In genomic region chr15:43103939-43104338, GRCh38 we compare ENCODE assay signal across 17 cellular contexts. TPM values are rescaled to one million over a fixed set of nuclear protein-coding genes. Genes with fewer than 3 reads are reported as not detected.
DNase-seq lines count a peak whose midpoint lies in the region; ATAC-seq and TF ChIP-seq lines count a peak whose summit lies in the region.
"Had no signal": no experiment of that assay in that cellular context is flagged by ENCODE, and none has a peak within 500 bp of the region (broad histone marks: within the 10 kb centered on the region; RNA-seq: fewer than 3 reads in every experiment).

No MANE protein-coding gene starts in this region.

- no peak for ATAC-seq in activated naive CD8-positive, alpha-beta T cell treated with anti-CD3 and anti-CD28 coated beads, Interleukin-2, amount 10 ng/mL, durations not matched to agents 7 days and 5 days (ENCODE audit: low read depth)
- ATAC-seq in upper lobe of right lung: no peak
- no peak for ATAC-seq in HG02588 (IDR thresholded peaks at IDR 0.05; ENCODE audit: unreplicated experiment)
- ATAC-seq in GM21423 (IDR thresholded peaks at IDR 0.05; ENCODE audit: unreplicated experiment): no peak
- ATAC-seq: activated CD4-positive, CD25-positive, alpha-beta regulatory T cell treated with anti-CD3 and anti-CD28 coated beads, Interleukin-2, amount 50 U/mL, for 24 hours; pancreas had no signal

- H3K27me3 Mint-ChIP-seq in activated naive CD8-positive, alpha-beta T cell: peaks cover 2% of the 10 kb centered on the region
- H3K27me3 Mint-ChIP-seq in activated naive CD8-positive, alpha-beta T cell treated with anti-CD3 and anti-CD28 coated beads for 36 hours: no peaks in the 10 kb centered on the region
- H3K27me3 Mint-ChIP-seq in activated naive CD8-positive, alpha-beta T cell treated with anti-CD3 and anti-CD28 coated beads, Interleukin-2, amount 10 ng/mL, durations not matched to agents 7 days and 5 days: no peaks in the 10 kb centered on the region

- no peak for DNase-seq in activated naive CD8-positive, alpha-beta T cell treated with anti-CD3 and anti-CD28 coated beads for 36 hours
- no peak for DNase-seq in activated naive CD8-positive, alpha-beta T cell treated with anti-CD3 and anti-CD28 coated beads, Interleukin-2, amount 10 ng/mL, durations not matched to agents 7 days and 5 days
- no peak for DNase-seq in upper lobe of right lung
- DNase-seq in GM20000 (ENCODE audit: low spot score): no peak
- DNase-seq: brain microvascular endothelial cell; head of caudate nucleus; left ventricle myocardium inferior; NCI-H1092 treated with DMSO at 0.1 percent for 48 hours; NCI-H446; pancreas; stimulated activated CD8-positive, alpha-beta memory T cell treated with anti-CD3 and anti-CD28 coated beads, Interleukin-4, amount 100 ng/mL, for 48 hours had no signal

- H3K36me3 ChIP-seq in muscle layer of duodenum (ENCODE audit: control insufficient read depth in 1 of 2, insufficient read depth in 2 of 2, low read length in 2 of 2): peaks cover 5% of the 10 kb centered on the region in 2 donors
- H3K36me3 ChIP-seq in upper lobe of right lung: peaks cover 16% of the 10 kb centered on the region
- H3K36me3 ChIP-seq: pancreas had no signal

- peak overlapping the region; percentile 54 for H3K27ac ChIP-seq in muscle layer of duodenum (ENCODE audit: low read length)
- peak overlapping the region; percentile 93 for H3K27ac ChIP-seq in upper lobe of right lung
- H3K27ac ChIP-seq: brain microvascular endothelial cell, left ventricle myocardium inferior, pancreas, RWPE1 had no signal

- no peaks in the 10 kb centered on the region for H3K9me3 Mint-ChIP-seq in activated naive CD8-positive, alpha-beta T cell (ENCODE audit: low read depth)
- H3K9me3 Mint-ChIP-seq in activated naive CD8-positive, alpha-beta T cell treated with anti-CD3 and anti-CD28 coated beads for 36 hours: no peaks in the 10 kb centered on the region
- no peaks in the 10 kb centered on the region for H3K9me3 Mint-ChIP-seq in activated naive CD8-positive, alpha-beta T cell treated with anti-CD3 and anti-CD28 coated beads, Interleukin-2, amount 10 ng/mL, durations not matched to agents 7 days and 5 days

- no peak overlapping the region for H3K27ac Mint-ChIP-seq in activated naive CD8-positive, alpha-beta T cell
- H3K27ac Mint-ChIP-seq in activated naive CD8-positive, alpha-beta T cell treated with anti-CD3 and anti-CD28 coated beads for 36 hours: no peak overlapping the region
- H3K27ac Mint-ChIP-seq in activated naive CD8-positive, alpha-beta T cell treated with anti-CD3 and anti-CD28 coated beads, Interleukin-2, amount 10 ng/mL, durations not matched to agents 7 days and 5 days: no peak overlapping the region

- TF ChIP-seq CTCF in upper lobe of right lung (IDR thresholded peaks at IDR 0.05) (no peak), GM20000 (IDR thresholded peaks at IDR 0.05; ENCODE audit: extremely low read depth, missing control alignments) (no peak)

- H3K27me3 ChIP-seq in muscle layer of duodenum (ENCODE audit: low read depth, low read length) (no peaks in the 10 kb centered on the region), upper lobe of right lung (no peaks in the 10 kb centered on the region)
- H3K27me3 ChIP-seq: brain microvascular endothelial cell, pancreas had no signal

- peaks cover 56% of the 10 kb centered on the region for H3K4me1 Mint-ChIP-seq in activated naive CD8-positive, alpha-beta T cell (ENCODE audit: low read depth)
- peaks cover 46% of the 10 kb centered on the region for H3K4me1 Mint-ChIP-seq in activated naive CD8-positive, alpha-beta T cell treated with anti-CD3 and anti-CD28 coated beads for 36 hours
- H3K4me1 Mint-ChIP-seq in activated naive CD8-positive, alpha-beta T cell treated with anti-CD3 and anti-CD28 coated beads, Interleukin-2, amount 10 ng/mL, durations not matched to agents 7 days and 5 days: peaks cover 44% of the 10 kb centered on the region

- H3K4me3 ChIP-seq in muscle layer of duodenum (ENCODE audit: low read depth in 1 of 2, low read length in 2 of 2): no peak overlapping the region
- H3K4me3 ChIP-seq in upper lobe of right lung: peak overlapping the region; percentile 90

- H3K9me3 ChIP-seq in muscle layer of duodenum (ENCODE audit: control insufficient read depth in 1 of 2, low read length in 2 of 2) (no peaks in the 10 kb centered on the region), upper lobe of right lung (no peaks in the 10 kb centered on the region)
- H3K9me3 ChIP-seq: left ventricle myocardium inferior, pancreas had no signal

- POLR2A ChIA-PET in activated naive CD8-positive, alpha-beta T cell treated with anti-CD3 and anti-CD28 coated beads, Interleukin-2, amount 10 ng/mL, durations not matched to agents 7 days and 5 days (lab: Charles Lee): interaction anchor here (1.2 kb wide), 1 partner anchor 29 kb away, joined by 3 read pairs; the partner anchor contains the start of gene TMEM62

- H3K4me3 Mint-ChIP-seq in activated naive CD8-positive, alpha-beta T cell: peak overlapping the region; percentile 77
- H3K4me3 Mint-ChIP-seq in activated naive CD8-positive, alpha-beta T cell treated with anti-CD3 and anti-CD28 coated beads for 36 hours: no peak overlapping the region
- peak overlapping the region; percentile 19 for H3K4me3 Mint-ChIP-seq in activated naive CD8-positive, alpha-beta T cell treated with anti-CD3 and anti-CD28 coated beads, Interleukin-2, amount 10 ng/mL, durations not matched to agents 7 days and 5 days

- H3K36me3 Mint-ChIP-seq in activated naive CD8-positive, alpha-beta T cell: peaks cover 21% of the 10 kb centered on the region
- peaks cover 43% of the 10 kb centered on the region for H3K36me3 Mint-ChIP-seq in activated naive CD8-positive, alpha-beta T cell treated with anti-CD3 and anti-CD28 coated beads for 36 hours
- H3K36me3 Mint-ChIP-seq in activated naive CD8-positive, alpha-beta T cell treated with anti-CD3 and anti-CD28 coated beads, Interleukin-2, amount 10 ng/mL, durations not matched to agents 7 days and 5 days: peaks cover 40% of the 10 kb centered on the region

- peaks cover 6 to 16% of the 10 kb centered on the region in 2 donors for H3K4me1 ChIP-seq in muscle layer of duodenum (ENCODE audit: control insufficient read depth in 1 of 2, insufficient read depth in 2 of 2, low read length in 2 of 2)
- H3K4me1 ChIP-seq in upper lobe of right lung: peaks cover 22% of the 10 kb centered on the region

- intact Hi-C loops in upper lobe of right lung (cut with DNase I): no loop called here

RNA-seq across cellular contexts. Expression of gene UBR1, which starts 1.9 kb away (rescaled TPM):
- 10 to 100 TPM; 27.5 to 31.3 TPM for total RNA-seq in activated naive CD8-positive, alpha-beta T cell treated with anti-CD3 and anti-CD28 coated beads for 36 hours
- 10 to 100 TPM; 39.4 to 43.1 TPM for total RNA-seq in activated naive CD8-positive, alpha-beta T cell treated with anti-CD3 and anti-CD28 coated beads, Interleukin-2, amount 10 ng/mL, durations not matched to agents 7 days and 5 days
- 37.9 TPM for total RNA-seq in upper lobe of right lung

RNA-seq across cellular contexts. Expression of gene TMEM62, which starts 29.4 kb away (rescaled TPM):
- total RNA-seq in activated naive CD8-positive, alpha-beta T cell treated with anti-CD3 and anti-CD28 coated beads for 36 hours: 10 to 100 TPM; 13.8 to 13.9 TPM
- total RNA-seq in activated naive CD8-positive, alpha-beta T cell treated with anti-CD3 and anti-CD28 coated beads, Interleukin-2, amount 10 ng/mL, durations not matched to agents 7 days and 5 days: 10 to 100 TPM; 23.3 to 28.1 TPM
- total RNA-seq in upper lobe of right lung: 28.1 TPM
